Comparison of ENCODE assay signal across 2 cellular contexts in genomic region chr15:57583282-57583681, GRCh38.
TF ChIP-seq lines count a peak whose summit lies in the region.

No MANE protein-coding gene starts in this region.

TF ChIP-seq in HepG2, 621 proteins besides CTCF, POLR2A, EP300 and RAD21:
- TF ChIP-seq ZSCAN21 (CRISPR knock-in tag; IDR thresholded peaks at IDR 0.05; ENCODE audit: borderline replicate concordance) (no peak), MLX (CRISPR knock-in tag; IDR thresholded peaks at IDR 0.05) (no peak), MAFK (conservative IDR thresholded peaks at IDR 0.05 in 1 of 2, IDR thresholded peaks at IDR 0.05 in 1 of 2; ENCODE audit: low read length in 2 of 2) (peak; percentile 65 to 76), MAFF (IDR thresholded peaks at IDR 0.05; ENCODE audit: low read depth, low read length) (peak; percentile 66)

TF ChIP-seq in IMR-90, 13 proteins besides CTCF, POLR2A, EP300 and RAD21:
- no peak for TF ChIP-seq CHD1 (IDR thresholded peaks at IDR 0.05; ENCODE audit: low read depth, low read length)
- TF ChIP-seq MAFK (IDR thresholded peaks at IDR 0.05; ENCODE audit: low read depth, low read length) = peak; percentile 54
